Comparison of ENCODE assay signal across 12 cellular contexts in genomic region chr20:6704132-6704861, GRCh38.
DNase-seq lines count a peak whose midpoint lies in the region; ATAC-seq and TF ChIP-seq lines count a peak whose summit lies in the region.
"Had no signal": no experiment of that assay in that cellular context is flagged by ENCODE, and none has a peak within 500 bp of the region (broad histone marks: within the 10 kb centered on the region; RNA-seq: fewer than 3 reads in every experiment).

No MANE protein-coding gene starts in this region.

- peaks cover 62% of the 10 kb centered on the region for H3K9me3 Mint-ChIP-seq in HFFc6
- H3K9me3 Mint-ChIP-seq in T-cell, result peaks cover 3 to 5% (median 3%) of the 10 kb centered on the region in 3 donors
- H3K9me3 Mint-ChIP-seq: H9 had no signal

- WGBS in liver, result 20% methylated on average over 6 of the region's 6 CpGs

- no peaks in the 10 kb centered on the region for H3K27me3 ChIP-seq in colonic mucosa
- H3K27me3 ChIP-seq in liver (ENCODE audit: control insufficient read depth in 4 of 4, insufficient read depth in 4 of 4, low read length in 3 of 4), result no peaks in the 10 kb centered on the region
- H3K27me3 ChIP-seq in tibial artery, result no peaks in the 10 kb centered on the region

- peak; percentile 61 to 67 for TF ChIP-seq RAD21 in liver (IDR thresholded peaks at IDR 0.05)

- H3K27me3 Mint-ChIP-seq in HFFc6 (ENCODE audit: insufficient read depth), result no peaks in the 10 kb centered on the region; the same call in 1 of the 2 replicates
- H3K27me3 Mint-ChIP-seq in T-cell, result no peaks in the 10 kb centered on the region
- H3K27me3 Mint-ChIP-seq: activated CD8-positive, alpha-beta memory T cell treated with anti-CD3 and anti-CD28 coated beads, Interleukin-2, amount 10 ng/mL, durations not matched to agents 7 days and 5 days; effector memory CD8-positive, alpha-beta T cell had no signal

- H3K27ac Mint-ChIP-seq in HFFc6 (peak overlapping the region; percentile 72; the same call in 1 of the 2 replicates), T-cell (no peak overlapping the region)
- H3K27ac Mint-ChIP-seq: activated CD8-positive, alpha-beta memory T cell treated with anti-CD3 and anti-CD28 coated beads, Interleukin-2, amount 10 ng/mL, durations not matched to agents 7 days and 5 days; effector memory CD8-positive, alpha-beta T cell; H9 had no signal

- intact Hi-C loops in colonic mucosa (cut with DNase I), result no loop called here
- intact Hi-C loops in tibial artery (cut with DNase I; ENCODE audit: low total_unique reads), result no loop called here

- H3K36me3 ChIP-seq in colonic mucosa (no peaks in the 10 kb centered on the region), liver (ENCODE audit: control insufficient read depth in 4 of 4, insufficient read depth in 3 of 4, low read depth in 1 of 4, low read length in 3 of 4) (no peaks in the 10 kb centered on the region), tibial artery (no peaks in the 10 kb centered on the region)

- H3K36me3 Mint-ChIP-seq in HFFc6 (ENCODE audit: low read depth), result no peaks in the 10 kb centered on the region; the same call in 1 of the 2 replicates
- H3K36me3 Mint-ChIP-seq in T-cell, result no peaks in the 10 kb centered on the region
- H3K36me3 Mint-ChIP-seq: activated CD8-positive, alpha-beta memory T cell treated with anti-CD3 and anti-CD28 coated beads, Interleukin-2, amount 10 ng/mL, durations not matched to agents 7 days and 5 days had no signal

- POLR2A ChIA-PET in T-cell (lab: Charles Lee), result no interaction called here

- H3K4me1 ChIP-seq in colonic mucosa, result peaks cover 12% of the 10 kb centered on the region
- peaks cover 6 to 70% (median 30%) of the 10 kb centered on the region in 4 donors for H3K4me1 ChIP-seq in liver (ENCODE audit: control insufficient read depth in 4 of 4, insufficient read depth in 4 of 4, low read length in 3 of 4)
- peaks cover 0 to 55% (median 19%) of the 10 kb centered on the region in 4 donors for H3K4me1 ChIP-seq in tibial artery

- H3K4me1 Mint-ChIP-seq in HFFc6 (ENCODE audit: low read depth) (no peaks in the 10 kb centered on the region; the same call in 1 of the 2 replicates), T-cell (no peaks in the 10 kb centered on the region)

- H3K27ac ChIP-seq in colonic mucosa (peak overlapping the region; percentile 68), liver (ENCODE audit: low read depth in 1 of 2, low read length in 2 of 2) (peak overlapping the region; percentile 77 to 92), tibial artery (peak overlapping the region; percentile 62 to 84)

- DNase-seq in HFFc6 (peak; percentile 15), colonic mucosa (peak; percentile 67), tibial artery (no peak), SIG-M5 (lab: John Stamatoyannopoulos, UW) (no peak), GF-D8 (lab: John Stamatoyannopoulos, UW) (no peak), T-cell (no peak)
- DNase-seq: activated CD8-positive, alpha-beta memory T cell treated with anti-CD3 and anti-CD28 coated beads, Interleukin-2, amount 10 ng/mL, durations not matched to agents 7 days and 5 days; effector memory CD8-positive, alpha-beta T cell; H9; OCI-M1 had no signal

- H3K9ac ChIP-seq in colonic mucosa (ENCODE audit: low read depth in 2 of 2, low read length in 2 of 2) (peak overlapping the region in 1 of 2 donors; percentile 38), liver (ENCODE audit: low read depth in 1 of 2, low read length in 2 of 2) (peak overlapping the region in 1 of 2 donors; percentile 74)

- ATAC-seq in T-cell (replicated peaks in 1 of 4) (no peak), HG02981 (IDR thresholded peaks at IDR 0.05; ENCODE audit: unreplicated experiment) (no peak)
- ATAC-seq: activated CD8-positive, alpha-beta memory T cell treated with anti-CD3 and anti-CD28 coated beads, Interleukin-2, amount 10 ng/mL, durations not matched to agents 7 days and 5 days; effector memory CD8-positive, alpha-beta T cell had no signal

- H3K4me3 ChIP-seq in colonic mucosa, result no peak overlapping the region
- no peak overlapping the region for H3K4me3 ChIP-seq in liver (ENCODE audit: low read depth in 1 of 3, low read length in 3 of 3)
- H3K4me3 ChIP-seq in tibial artery, result no peak overlapping the region

- CTCF ChIA-PET in T-cell (lab: Charles Lee), result no interaction called here

- H3K9me3 ChIP-seq in colonic mucosa (no peaks in the 10 kb centered on the region), liver (ENCODE audit: control insufficient read depth in 4 of 4, low read length in 3 of 4) (no peaks in the 10 kb centered on the region), tibial artery (no peaks in the 10 kb centered on the region)

- no peak overlapping the region for H3K4me3 Mint-ChIP-seq in HFFc6
- H3K4me3 Mint-ChIP-seq in T-cell, result no peak overlapping the region
- H3K4me3 Mint-ChIP-seq: activated CD8-positive, alpha-beta memory T cell treated with anti-CD3 and anti-CD28 coated beads, Interleukin-2, amount 10 ng/mL, durations not matched to agents 7 days and 5 days; effector memory CD8-positive, alpha-beta T cell; H9 had no signal

- TF ChIP-seq CTCF in HFFc6 (IDR thresholded peaks at IDR 0.05), result no peak
- no peak for TF ChIP-seq CTCF in colonic mucosa (IDR thresholded peaks at IDR 0.05)
- no peak for TF ChIP-seq CTCF in liver (IDR thresholded peaks at IDR 0.05; ENCODE audit: low read depth, low read length, missing input control)
- no peak for TF ChIP-seq CTCF in tibial artery (IDR thresholded peaks at IDR 0.05)

TF ChIP-seq in liver, 16 proteins besides CTCF, POLR2A, EP300 and RAD21:
- TF ChIP-seq HNF4A (conservative IDR thresholded peaks at IDR 0.05), result peak; percentile 69 to 70
- TF ChIP-seq GABPA (IDR thresholded peaks at IDR 0.05 in 1 of 2, conservative IDR thresholded peaks at IDR 0.05 in 1 of 2), result peak in 1 of 2 donors; percentile 35
- TF ChIP-seq, protein P1, sequence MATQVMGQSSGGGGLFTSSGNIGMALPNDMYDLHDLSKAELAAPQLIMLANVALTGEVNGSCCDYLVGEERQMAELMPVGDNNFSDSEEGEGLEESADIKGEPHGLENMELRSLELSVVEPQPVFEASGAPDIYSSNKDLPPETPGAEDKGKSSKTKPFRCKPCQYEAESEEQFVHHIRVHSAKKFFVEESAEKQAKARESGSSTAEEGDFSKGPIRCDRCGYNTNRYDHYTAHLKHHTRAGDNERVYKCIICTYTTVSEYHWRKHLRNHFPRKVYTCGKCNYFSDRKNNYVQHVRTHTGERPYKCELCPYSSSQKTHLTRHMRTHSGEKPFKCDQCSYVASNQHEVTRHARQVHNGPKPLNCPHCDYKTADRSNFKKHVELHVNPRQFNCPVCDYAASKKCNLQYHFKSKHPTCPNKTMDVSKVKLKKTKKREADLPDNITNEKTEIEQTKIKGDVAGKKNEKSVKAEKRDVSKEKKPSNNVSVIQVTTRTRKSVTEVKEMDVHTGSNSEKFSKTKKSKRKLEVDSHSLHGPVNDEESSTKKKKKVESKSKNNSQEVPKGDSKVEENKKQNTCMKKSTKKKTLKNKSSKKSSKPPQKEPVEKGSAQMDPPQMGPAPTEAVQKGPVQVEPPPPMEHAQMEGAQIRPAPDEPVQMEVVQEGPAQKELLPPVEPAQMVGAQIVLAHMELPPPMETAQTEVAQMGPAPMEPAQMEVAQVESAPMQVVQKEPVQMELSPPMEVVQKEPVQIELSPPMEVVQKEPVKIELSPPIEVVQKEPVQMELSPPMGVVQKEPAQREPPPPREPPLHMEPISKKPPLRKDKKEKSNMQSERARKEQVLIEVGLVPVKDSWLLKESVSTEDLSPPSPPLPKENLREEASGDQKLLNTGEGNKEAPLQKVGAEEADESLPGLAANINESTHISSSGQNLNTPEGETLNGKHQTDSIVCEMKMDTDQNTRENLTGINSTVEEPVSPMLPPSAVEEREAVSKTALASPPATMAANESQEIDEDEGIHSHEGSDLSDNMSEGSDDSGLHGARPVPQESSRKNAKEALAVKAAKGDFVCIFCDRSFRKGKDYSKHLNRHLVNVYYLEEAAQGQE (IDR thresholded peaks at IDR 0.05), result peak; percentile 87
- TF ChIP-seq, protein P2, sequence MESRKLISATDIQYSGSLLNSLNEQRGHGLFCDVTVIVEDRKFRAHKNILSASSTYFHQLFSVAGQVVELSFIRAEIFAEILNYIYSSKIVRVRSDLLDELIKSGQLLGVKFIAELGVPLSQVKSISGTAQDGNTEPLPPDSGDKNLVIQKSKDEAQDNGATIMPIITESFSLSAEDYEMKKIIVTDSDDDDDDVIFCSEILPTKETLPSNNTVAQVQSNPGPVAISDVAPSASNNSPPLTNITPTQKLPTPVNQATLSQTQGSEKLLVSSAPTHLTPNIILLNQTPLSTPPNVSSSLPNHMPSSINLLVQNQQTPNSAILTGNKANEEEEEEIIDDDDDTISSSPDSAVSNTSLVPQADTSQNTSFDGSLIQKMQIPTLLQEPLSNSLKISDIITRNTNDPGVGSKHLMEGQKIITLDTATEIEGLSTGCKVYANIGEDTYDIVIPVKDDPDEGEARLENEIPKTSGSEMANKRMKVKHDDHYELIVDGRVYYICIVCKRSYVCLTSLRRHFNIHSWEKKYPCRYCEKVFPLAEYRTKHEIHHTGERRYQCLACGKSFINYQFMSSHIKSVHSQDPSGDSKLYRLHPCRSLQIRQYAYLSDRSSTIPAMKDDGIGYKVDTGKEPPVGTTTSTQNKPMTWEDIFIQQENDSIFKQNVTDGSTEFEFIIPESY (IDR thresholded peaks at IDR 0.05), result peak; percentile 83
- TF ChIP-seq FOXA1 (IDR thresholded peaks at IDR 0.05), result peak; percentile 97
- peak; percentile 93 for TF ChIP-seq FOXA2 (IDR thresholded peaks at IDR 0.05)
- TF ChIP-seq, protein P3, sequence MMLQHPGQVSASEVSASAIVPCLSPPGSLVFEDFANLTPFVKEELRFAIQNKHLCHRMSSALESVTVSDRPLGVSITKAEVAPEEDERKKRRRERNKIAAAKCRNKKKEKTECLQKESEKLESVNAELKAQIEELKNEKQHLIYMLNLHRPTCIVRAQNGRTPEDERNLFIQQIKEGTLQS (IDR thresholded peaks at IDR 0.05), result peak; percentile 95
- no peak for TF ChIP-seq EGR1 (IDR thresholded peaks at IDR 0.05; ENCODE audit: low read depth in 2 of 2)
- no peak for TF ChIP-seq TAF1 (conservative IDR thresholded peaks at IDR 0.05)
- peak; percentile 26 for TF ChIP-seq NR2F2 (IDR thresholded peaks at IDR 0.05)
- TF ChIP-seq SP1 (IDR thresholded peaks at IDR 0.05), result peak; percentile 89
- peak; percentile 8 for TF ChIP-seq HNF4G (IDR thresholded peaks at IDR 0.05)
- TF ChIP-seq, protein P4, sequence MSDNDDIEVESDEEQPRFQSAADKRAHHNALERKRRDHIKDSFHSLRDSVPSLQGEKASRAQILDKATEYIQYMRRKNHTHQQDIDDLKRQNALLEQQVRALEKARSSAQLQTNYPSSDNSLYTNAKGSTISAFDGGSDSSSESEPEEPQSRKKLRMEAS (IDR thresholded peaks at IDR 0.05), result peak; percentile 79
- TF ChIP-seq RXRA (IDR thresholded peaks at IDR 0.05), result peak; percentile 75 to 76
- TF ChIP-seq JUND (IDR thresholded peaks at IDR 0.05), result peak; percentile 99
- peak; percentile 85 for TF ChIP-seq YY1 (IDR thresholded peaks at IDR 0.05)

Comparison
In these comparisons a context has a peak if more than half of its experiments do, and no peak if none do; other contexts are left out.
1. DNase-seq: peak in HFFc6 (single experiment) and colonic mucosa (single experiment); none in tibial artery (0 of 2), SIG-M5 (single experiment), GF-D8 (single experiment) and T-cell (0 of 34).
2. Peak in every context shown above with its lines, with median percentiles within 50 percentile points of each other: H3K27ac ChIP-seq.